ENCODE assay signal across 9 cellular contexts in genomic region chr2:106108351-106108750, GRCh38.
DNase-seq lines count a peak whose midpoint lies in the region; ATAC-seq and TF ChIP-seq lines count a peak whose summit lies in the region.
"Had no signal": no experiment of that assay in that cellular context is flagged by ENCODE, and none has a peak within 500 bp of the region (broad histone marks: within the 10 kb centered on the region; RNA-seq: fewer than 3 reads in every experiment).

No MANE protein-coding gene starts in this region.

- no peak for ATAC-seq in HG02938 (IDR thresholded peaks at IDR 0.05; ENCODE audit: unreplicated experiment)

- H3K27ac ChIP-seq in OCI-LY7 (ENCODE audit: low read depth, low read length, poor library complexity, severe bottlenecking), result no peak overlapping the region
- H3K27ac ChIP-seq in neuronal stem cell (replicated peaks; ENCODE audit: low read length), result no peak overlapping the region
- no peak overlapping the region for H3K27ac ChIP-seq in MM.1S (ENCODE audit: low read length)
- H3K27ac ChIP-seq: parathyroid adenoma had no signal

- H2BK120ac ChIP-seq in neuronal stem cell (ENCODE audit: low read depth, low read length), result no peak overlapping the region

- H3K14ac ChIP-seq in neuronal stem cell (ENCODE audit: low read length), result no peak overlapping the region

- DNase-seq in GM03348 (ENCODE audit: low spot score) (peak; percentile 33), OCI-LY7 (ENCODE audit: low spot score) (peak; percentile 9), fibroblast of gingiva (ENCODE audit: low read depth) (peak; percentile 32), neuronal stem cell (ENCODE audit: low spot score) (no peak), dedifferentiated amniotic fluid mesenchymal stem cell (ENCODE audit: extremely low spot score) (no peak), MM.1S (no peak)
- DNase-seq: NCI-H524 had no signal

- H3K36me3 ChIP-seq in OCI-LY7 (ENCODE audit: insufficient read depth, low read length) (no peaks in the 10 kb centered on the region), neuronal stem cell (replicated peaks in 1 of 2; ENCODE audit: control insufficient read depth in 2 of 2, insufficient read depth in 2 of 2, low read length in 2 of 2) (peaks cover 33 to 86% of the 10 kb centered on the region in 2 donors), MM.1S (replicated peaks; ENCODE audit: insufficient read depth, low read length) (no peaks in the 10 kb centered on the region)

- peak overlapping the region; percentile 56 for H4K8ac ChIP-seq in neuronal stem cell (ENCODE audit: low read depth, low read length)

- H3K9ac ChIP-seq in neuronal stem cell (ENCODE audit: low read depth, low read length, poor library complexity), result no peak overlapping the region
- no peak overlapping the region for H3K9ac ChIP-seq in MM.1S (ENCODE audit: low read length)
- H3K9ac ChIP-seq: parathyroid adenoma had no signal

- H3K18ac ChIP-seq in neuronal stem cell (ENCODE audit: low read length), result no peak overlapping the region

- H2BK12ac ChIP-seq in neuronal stem cell (ENCODE audit: low read length), result no peak overlapping the region

- H3K4me2 ChIP-seq in OCI-LY7 (ENCODE audit: low read length), result no peak overlapping the region
- no peak overlapping the region for H3K4me2 ChIP-seq in neuronal stem cell (ENCODE audit: insufficient read depth, low read length, poor library complexity, severe bottlenecking)
- H3K4me2 ChIP-seq in MM.1S (ENCODE audit: low read depth, low read length), result no peak overlapping the region

- intact Hi-C loops in OCI-LY7 (cut with micrococcal nuclease; ENCODE audit: unreplicated experiment), result no loop called here

- H3K9me3 ChIP-seq in OCI-LY7 (ENCODE audit: low read length) (no peaks in the 10 kb centered on the region), neuronal stem cell (replicated peaks in 1 of 2; ENCODE audit: control insufficient read depth in 2 of 2, insufficient read depth in 1 of 2, low read depth in 1 of 2, low read length in 2 of 2) (no peaks in the 10 kb centered on the region), MM.1S (replicated peaks; ENCODE audit: insufficient read depth, low read length) (no peaks in the 10 kb centered on the region)

- no peak overlapping the region for H2BK5ac ChIP-seq in neuronal stem cell (ENCODE audit: low read length)

- H3K79me2 ChIP-seq in OCI-LY7 (ENCODE audit: insufficient read depth, low read depth, low read length) (no peaks in the 10 kb centered on the region), MM.1S (ENCODE audit: low read length) (no peaks in the 10 kb centered on the region)
- H3K79me2 ChIP-seq: parathyroid adenoma had no signal

- H4K20me1 ChIP-seq in OCI-LY7 (ENCODE audit: insufficient read depth, low read length) (no peaks in the 10 kb centered on the region), MM.1S (ENCODE audit: insufficient read depth, low read length) (no peaks in the 10 kb centered on the region)

- no peak overlapping the region for H3K4ac ChIP-seq in neuronal stem cell (ENCODE audit: low read length)

- H3K79me1 ChIP-seq in neuronal stem cell (ENCODE audit: low read depth, low read length), result no peaks in the 10 kb centered on the region

- CTCF ChIA-PET in OCI-LY7 (lab: Charles Lee; ENCODE audit: unreplicated experiment), result no interaction called here

- no peaks in the 10 kb centered on the region for H3F3A ChIP-seq in MM.1S (ENCODE audit: insufficient read depth, low read length)

- H2BK15ac ChIP-seq in neuronal stem cell (ENCODE audit: low read length), result no peak overlapping the region

- no peak overlapping the region for H3K23ac ChIP-seq in neuronal stem cell (ENCODE audit: low read depth, low read length, poor library complexity)

- H3K4me3 ChIP-seq in OCI-LY7 (ENCODE audit: low read depth, low read length, poor library complexity, severe bottlenecking) (no peak overlapping the region), neuronal stem cell (ENCODE audit: low read length in 2 of 2) (no peak overlapping the region), MM.1S (ENCODE audit: low read length) (no peak overlapping the region)

- H3K27me3 ChIP-seq in neuronal stem cell (ENCODE audit: control insufficient read depth in 3 of 3, insufficient read depth in 3 of 3, low read depth in 1 of 3, low read length in 3 of 3), result no peaks in the 10 kb centered on the region
- H3K27me3 ChIP-seq in MM.1S (replicated peaks; ENCODE audit: insufficient read depth, low read length), result no peaks in the 10 kb centered on the region

- TF ChIP-seq CTCF in OCI-LY7 (conservative IDR thresholded peaks at IDR 0.05; ENCODE audit: low read length) (0 out of 2 replicates have a peak, but pooled peaks have one; percentile 25), MM.1S (IDR thresholded peaks at IDR 0.05; ENCODE audit: low read length) (no peak)

- H2AFZ ChIP-seq in OCI-LY7 (ENCODE audit: low read length) (no peak overlapping the region), neuronal stem cell (ENCODE audit: low read length) (no peak overlapping the region), MM.1S (ENCODE audit: low read length) (no peak overlapping the region)
- H2AFZ ChIP-seq: parathyroid adenoma had no signal

- no peak overlapping the region for H4K91ac ChIP-seq in neuronal stem cell (ENCODE audit: low read depth, low read length, poor library complexity)

- H2AK5ac ChIP-seq in neuronal stem cell (ENCODE audit: low read depth, low read length), result no peak overlapping the region

- H3K9me2 ChIP-seq in OCI-LY7 (ENCODE audit: insufficient read depth, low read length) (no peaks in the 10 kb centered on the region), MM.1S (replicated peaks; ENCODE audit: insufficient read depth, low read length) (no peaks in the 10 kb centered on the region)

- no CpG with 5 or more reads among the region's 6 CpGs for WGBS in neuronal stem cell (ENCODE audit: extremely low coverage in 2 of 2, insufficient read length in 2 of 2, insufficient replicate concordance in 1 of 2), 2 donors

- H3K4me1 ChIP-seq in OCI-LY7 (ENCODE audit: insufficient read depth, low read length, poor library complexity, severe bottlenecking), result no peaks in the 10 kb centered on the region
- peaks cover 5 to 15% of the 10 kb centered on the region in 2 donors for H3K4me1 ChIP-seq in neuronal stem cell (ENCODE audit: control insufficient read depth in 2 of 2, insufficient read depth in 1 of 2, low read depth in 1 of 2, low read length in 2 of 2)
- no peaks in the 10 kb centered on the region for H3K4me1 ChIP-seq in MM.1S (ENCODE audit: low read length)
- H3K4me1 ChIP-seq: parathyroid adenoma had no signal

- POLR2A ChIA-PET in OCI-LY7 (lab: Charles Lee), result no interaction called here

- no TSS peak for BruUV-seq in OCI-LY7 (replicated peaks; lab: Mats Ljungman, UMichigan)

Comparison
In these comparisons a context has a peak if more than half of its experiments do, and no peak if none do; other contexts are left out.
1. DNase-seq: peak in GM03348 (single experiment), OCI-LY7 (single experiment) and fibroblast of gingiva (single experiment); none in neuronal stem cell (single experiment), dedifferentiated amniotic fluid mesenchymal stem cell (single experiment) and MM.1S (single experiment).